In the genomic region with DNA sequence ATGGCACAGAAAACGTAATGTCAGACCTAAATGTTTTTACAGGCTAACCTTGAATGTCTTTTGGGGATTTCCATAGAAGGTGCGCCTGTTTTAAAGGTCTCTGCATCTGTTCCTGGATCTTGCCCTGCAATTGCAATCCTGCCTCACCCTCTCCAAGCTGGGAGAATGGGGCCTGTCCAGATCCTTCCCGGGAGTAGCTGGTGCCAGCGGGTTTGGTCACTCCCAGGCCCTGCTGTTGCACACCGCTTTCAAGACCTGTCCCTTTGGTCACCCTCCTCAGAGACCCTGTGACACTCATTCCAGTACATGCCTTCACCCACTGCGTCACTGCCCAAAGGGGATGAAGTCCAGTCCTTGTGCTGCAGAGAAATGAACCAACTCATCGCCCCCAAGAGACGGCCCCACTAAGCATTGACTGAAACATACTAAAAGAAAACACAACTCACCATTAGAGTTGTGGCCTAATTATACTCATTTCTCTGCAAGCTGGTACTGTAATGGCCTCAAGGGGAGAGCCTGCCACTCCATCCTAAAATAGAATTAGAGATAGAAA, we compare ENCODE assay signal across 1 cellular context.
TF ChIP-seq lines count a peak whose summit lies in the region.

No MANE protein-coding gene starts in this region.

TF ChIP-seq in K562, 482 proteins besides CTCF, POLR2A, EP300 and RAD21 (continued from another document and continues in another):
- TF ChIP-seq ETV1 (tag; conservative IDR thresholded peaks at IDR 0.05; ENCODE audit: low read depth) (no peak), TEAD2 (tag; IDR thresholded peaks at IDR 0.05) (no peak), NFYB (IDR thresholded peaks at IDR 0.05; ENCODE audit: extremely low read depth, insufficient read length) (no peak), NFRKB (IDR thresholded peaks at IDR 0.05; ENCODE audit: low read depth) (peak; percentile 52; the same call in 1 of the 2 replicates), KLF16 (IDR thresholded peaks at IDR 0.05) (no peak), HMG20A (CRISPR knock-in tag; conservative IDR thresholded peaks at IDR 0.05) (no peak), ESRRA (IDR thresholded peaks at IDR 0.05; ENCODE audit: borderline replicate concordance, low read depth) (no peak), ETS2 (tag; IDR thresholded peaks at IDR 0.05; ENCODE audit: borderline replicate concordance, poor library complexity, severe bottlenecking) (no peak), CBX3 (IDR thresholded peaks at IDR 0.05; ENCODE audit: borderline replicate concordance in 1 of 2, low read length in 2 of 2) (no peak), TRIM28 (IDR thresholded peaks at IDR 0.05) (no peak), PHB (CRISPR knock-in tag; IDR thresholded peaks at IDR 0.05) (0 out of 2 replicates have a peak, but pooled peaks have one; percentile 25), ZNF583 (CRISPR knock-in tag; IDR thresholded peaks at IDR 0.05) (peak; percentile 56; the same call in 1 of the 2 replicates), MTA2 (IDR thresholded peaks at IDR 0.05; ENCODE audit: low read depth) (no peak)
- TF ChIP-seq, protein P1, sequence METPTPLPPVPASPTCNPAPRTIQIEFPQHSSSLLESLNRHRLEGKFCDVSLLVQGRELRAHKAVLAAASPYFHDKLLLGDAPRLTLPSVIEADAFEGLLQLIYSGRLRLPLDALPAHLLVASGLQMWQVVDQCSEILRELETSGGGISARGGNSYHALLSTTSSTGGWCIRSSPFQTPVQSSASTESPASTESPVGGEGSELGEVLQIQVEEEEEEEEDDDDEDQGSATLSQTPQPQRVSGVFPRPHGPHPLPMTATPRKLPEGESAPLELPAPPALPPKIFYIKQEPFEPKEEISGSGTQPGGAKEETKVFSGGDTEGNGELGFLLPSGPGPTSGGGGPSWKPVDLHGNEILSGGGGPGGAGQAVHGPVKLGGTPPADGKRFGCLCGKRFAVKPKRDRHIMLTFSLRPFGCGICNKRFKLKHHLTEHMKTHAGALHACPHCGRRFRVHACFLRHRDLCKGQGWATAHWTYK (CRISPR knock-in tag; IDR thresholded peaks at IDR 0.05), result peak; percentile 71; the same call in 1 of the 2 replicates
- TF ChIP-seq, protein P2, sequence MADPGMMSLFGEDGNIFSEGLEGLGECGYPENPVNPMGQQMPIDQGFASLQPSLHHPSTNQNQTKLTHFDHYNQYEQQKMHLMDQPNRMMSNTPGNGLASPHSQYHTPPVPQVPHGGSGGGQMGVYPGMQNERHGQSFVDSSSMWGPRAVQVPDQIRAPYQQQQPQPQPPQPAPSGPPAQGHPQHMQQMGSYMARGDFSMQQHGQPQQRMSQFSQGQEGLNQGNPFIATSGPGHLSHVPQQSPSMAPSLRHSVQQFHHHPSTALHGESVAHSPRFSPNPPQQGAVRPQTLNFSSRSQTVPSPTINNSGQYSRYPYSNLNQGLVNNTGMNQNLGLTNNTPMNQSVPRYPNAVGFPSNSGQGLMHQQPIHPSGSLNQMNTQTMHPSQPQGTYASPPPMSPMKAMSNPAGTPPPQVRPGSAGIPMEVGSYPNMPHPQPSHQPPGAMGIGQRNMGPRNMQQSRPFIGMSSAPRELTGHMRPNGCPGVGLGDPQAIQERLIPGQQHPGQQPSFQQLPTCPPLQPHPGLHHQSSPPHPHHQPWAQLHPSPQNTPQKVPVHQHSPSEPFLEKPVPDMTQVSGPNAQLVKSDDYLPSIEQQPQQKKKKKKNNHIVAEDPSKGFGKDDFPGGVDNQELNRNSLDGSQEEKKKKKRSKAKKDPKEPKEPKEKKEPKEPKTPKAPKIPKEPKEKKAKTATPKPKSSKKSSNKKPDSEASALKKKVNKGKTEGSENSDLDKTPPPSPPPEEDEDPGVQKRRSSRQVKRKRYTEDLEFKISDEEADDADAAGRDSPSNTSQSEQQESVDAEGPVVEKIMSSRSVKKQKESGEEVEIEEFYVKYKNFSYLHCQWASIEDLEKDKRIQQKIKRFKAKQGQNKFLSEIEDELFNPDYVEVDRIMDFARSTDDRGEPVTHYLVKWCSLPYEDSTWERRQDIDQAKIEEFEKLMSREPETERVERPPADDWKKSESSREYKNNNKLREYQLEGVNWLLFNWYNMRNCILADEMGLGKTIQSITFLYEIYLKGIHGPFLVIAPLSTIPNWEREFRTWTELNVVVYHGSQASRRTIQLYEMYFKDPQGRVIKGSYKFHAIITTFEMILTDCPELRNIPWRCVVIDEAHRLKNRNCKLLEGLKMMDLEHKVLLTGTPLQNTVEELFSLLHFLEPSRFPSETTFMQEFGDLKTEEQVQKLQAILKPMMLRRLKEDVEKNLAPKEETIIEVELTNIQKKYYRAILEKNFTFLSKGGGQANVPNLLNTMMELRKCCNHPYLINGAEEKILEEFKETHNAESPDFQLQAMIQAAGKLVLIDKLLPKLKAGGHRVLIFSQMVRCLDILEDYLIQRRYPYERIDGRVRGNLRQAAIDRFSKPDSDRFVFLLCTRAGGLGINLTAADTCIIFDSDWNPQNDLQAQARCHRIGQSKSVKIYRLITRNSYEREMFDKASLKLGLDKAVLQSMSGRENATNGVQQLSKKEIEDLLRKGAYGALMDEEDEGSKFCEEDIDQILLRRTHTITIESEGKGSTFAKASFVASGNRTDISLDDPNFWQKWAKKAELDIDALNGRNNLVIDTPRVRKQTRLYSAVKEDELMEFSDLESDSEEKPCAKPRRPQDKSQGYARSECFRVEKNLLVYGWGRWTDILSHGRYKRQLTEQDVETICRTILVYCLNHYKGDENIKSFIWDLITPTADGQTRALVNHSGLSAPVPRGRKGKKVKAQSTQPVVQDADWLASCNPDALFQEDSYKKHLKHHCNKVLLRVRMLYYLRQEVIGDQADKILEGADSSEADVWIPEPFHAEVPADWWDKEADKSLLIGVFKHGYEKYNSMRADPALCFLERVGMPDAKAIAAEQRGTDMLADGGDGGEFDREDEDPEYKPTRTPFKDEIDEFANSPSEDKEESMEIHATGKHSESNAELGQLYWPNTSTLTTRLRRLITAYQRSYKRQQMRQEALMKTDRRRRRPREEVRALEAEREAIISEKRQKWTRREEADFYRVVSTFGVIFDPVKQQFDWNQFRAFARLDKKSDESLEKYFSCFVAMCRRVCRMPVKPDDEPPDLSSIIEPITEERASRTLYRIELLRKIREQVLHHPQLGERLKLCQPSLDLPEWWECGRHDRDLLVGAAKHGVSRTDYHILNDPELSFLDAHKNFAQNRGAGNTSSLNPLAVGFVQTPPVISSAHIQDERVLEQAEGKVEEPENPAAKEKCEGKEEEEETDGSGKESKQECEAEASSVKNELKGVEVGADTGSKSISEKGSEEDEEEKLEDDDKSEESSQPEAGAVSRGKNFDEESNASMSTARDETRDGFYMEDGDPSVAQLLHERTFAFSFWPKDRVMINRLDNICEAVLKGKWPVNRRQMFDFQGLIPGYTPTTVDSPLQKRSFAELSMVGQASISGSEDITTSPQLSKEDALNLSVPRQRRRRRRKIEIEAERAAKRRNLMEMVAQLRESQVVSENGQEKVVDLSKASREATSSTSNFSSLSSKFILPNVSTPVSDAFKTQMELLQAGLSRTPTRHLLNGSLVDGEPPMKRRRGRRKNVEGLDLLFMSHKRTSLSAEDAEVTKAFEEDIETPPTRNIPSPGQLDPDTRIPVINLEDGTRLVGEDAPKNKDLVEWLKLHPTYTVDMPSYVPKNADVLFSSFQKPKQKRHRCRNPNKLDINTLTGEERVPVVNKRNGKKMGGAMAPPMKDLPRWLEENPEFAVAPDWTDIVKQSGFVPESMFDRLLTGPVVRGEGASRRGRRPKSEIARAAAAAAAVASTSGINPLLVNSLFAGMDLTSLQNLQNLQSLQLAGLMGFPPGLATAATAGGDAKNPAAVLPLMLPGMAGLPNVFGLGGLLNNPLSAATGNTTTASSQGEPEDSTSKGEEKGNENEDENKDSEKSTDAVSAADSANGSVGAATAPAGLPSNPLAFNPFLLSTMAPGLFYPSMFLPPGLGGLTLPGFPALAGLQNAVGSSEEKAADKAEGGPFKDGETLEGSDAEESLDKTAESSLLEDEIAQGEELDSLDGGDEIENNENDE (IDR thresholded peaks at IDR 0.05; ENCODE audit: low read depth, low read length), result no peak
- TF ChIP-seq, protein P3, sequence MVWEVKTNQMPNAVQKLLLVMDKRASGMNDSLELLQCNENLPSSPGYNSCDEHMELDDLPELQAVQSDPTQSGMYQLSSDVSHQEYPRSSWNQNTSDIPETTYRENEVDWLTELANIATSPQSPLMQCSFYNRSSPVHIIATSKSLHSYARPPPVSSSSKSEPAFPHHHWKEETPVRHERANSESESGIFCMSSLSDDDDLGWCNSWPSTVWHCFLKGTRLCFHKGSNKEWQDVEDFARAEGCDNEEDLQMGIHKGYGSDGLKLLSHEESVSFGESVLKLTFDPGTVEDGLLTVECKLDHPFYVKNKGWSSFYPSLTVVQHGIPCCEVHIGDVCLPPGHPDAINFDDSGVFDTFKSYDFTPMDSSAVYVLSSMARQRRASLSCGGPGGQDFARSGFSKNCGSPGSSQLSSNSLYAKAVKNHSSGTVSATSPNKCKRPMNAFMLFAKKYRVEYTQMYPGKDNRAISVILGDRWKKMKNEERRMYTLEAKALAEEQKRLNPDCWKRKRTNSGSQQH (CRISPR knock-in tag; IDR thresholded peaks at IDR 0.05), result 0 out of 2 replicates have a peak, but pooled peaks have one; percentile 60
- TF ChIP-seq, protein P4, sequence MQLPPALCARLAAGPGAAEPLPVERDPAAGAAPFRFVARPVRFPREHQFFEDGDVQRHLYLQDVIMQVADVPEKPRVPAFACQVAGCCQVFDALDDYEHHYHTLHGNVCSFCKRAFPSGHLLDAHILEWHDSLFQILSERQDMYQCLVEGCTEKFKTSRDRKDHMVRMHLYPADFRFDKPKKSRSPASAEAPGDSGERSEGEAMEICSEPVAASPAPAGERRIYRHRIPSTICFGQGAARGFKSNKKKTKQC (CRISPR knock-in tag; IDR thresholded peaks at IDR 0.05), result no peak
- TF ChIP-seq, protein P5, sequence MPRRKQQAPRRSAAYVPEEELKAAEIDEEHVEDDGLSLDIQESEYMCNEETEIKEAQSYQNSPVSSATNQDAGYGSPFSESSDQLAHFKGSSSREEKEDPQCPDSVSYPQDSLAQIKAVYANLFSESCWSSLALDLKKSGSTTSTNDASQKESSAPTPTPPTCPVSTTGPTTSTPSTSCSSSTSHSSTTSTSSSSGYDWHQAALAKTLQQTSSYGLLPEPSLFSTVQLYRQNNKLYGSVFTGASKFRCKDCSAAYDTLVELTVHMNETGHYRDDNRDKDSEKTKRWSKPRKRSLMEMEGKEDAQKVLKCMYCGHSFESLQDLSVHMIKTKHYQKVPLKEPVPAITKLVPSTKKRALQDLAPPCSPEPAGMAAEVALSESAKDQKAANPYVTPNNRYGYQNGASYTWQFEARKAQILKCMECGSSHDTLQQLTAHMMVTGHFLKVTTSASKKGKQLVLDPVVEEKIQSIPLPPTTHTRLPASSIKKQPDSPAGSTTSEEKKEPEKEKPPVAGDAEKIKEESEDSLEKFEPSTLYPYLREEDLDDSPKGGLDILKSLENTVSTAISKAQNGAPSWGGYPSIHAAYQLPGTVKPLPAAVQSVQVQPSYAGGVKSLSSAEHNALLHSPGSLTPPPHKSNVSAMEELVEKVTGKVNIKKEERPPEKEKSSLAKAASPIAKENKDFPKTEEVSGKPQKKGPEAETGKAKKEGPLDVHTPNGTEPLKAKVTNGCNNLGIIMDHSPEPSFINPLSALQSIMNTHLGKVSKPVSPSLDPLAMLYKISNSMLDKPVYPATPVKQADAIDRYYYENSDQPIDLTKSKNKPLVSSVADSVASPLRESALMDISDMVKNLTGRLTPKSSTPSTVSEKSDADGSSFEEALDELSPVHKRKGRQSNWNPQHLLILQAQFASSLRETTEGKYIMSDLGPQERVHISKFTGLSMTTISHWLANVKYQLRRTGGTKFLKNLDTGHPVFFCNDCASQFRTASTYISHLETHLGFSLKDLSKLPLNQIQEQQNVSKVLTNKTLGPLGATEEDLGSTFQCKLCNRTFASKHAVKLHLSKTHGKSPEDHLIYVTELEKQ (CRISPR knock-in tag; IDR thresholded peaks at IDR 0.05), result 0 out of 2 replicates have a peak, but pooled peaks have one; percentile 3
